9 cellular contexts compared by ENCODE assay signal in genomic region chr1:159132271-159132881, GRCh38. TPM values are rescaled to one million over a fixed set of nuclear protein-coding genes. Genes with fewer than 3 reads are reported as not detected.
DNase-seq lines count a peak whose midpoint lies in the region; ATAC-seq and TF ChIP-seq lines count a peak whose summit lies in the region.
"Had no signal": no experiment of that assay in that cellular context is flagged by ENCODE, and none has a peak within 500 bp of the region (broad histone marks: within the 10 kb centered on the region; RNA-seq: fewer than 3 reads in every experiment).

No MANE protein-coding gene starts in this region.

- H2AFZ ChIP-seq in DND-41 (ENCODE audit: low read depth, low read length), result no peak overlapping the region

- TF ChIP-seq CTCF in DND-41 (IDR thresholded peaks at IDR 0.05; ENCODE audit: borderline replicate concordance, extremely low read depth, low read length, poor library complexity, severe bottlenecking) (peak; percentile 94), ovary (IDR thresholded peaks at IDR 0.05) (peak in 2 of 3 donors; percentile 12 to 50), type B pancreatic cell (conservative IDR thresholded peaks at IDR 0.05) (peak; percentile 93)

- H3K36me3 ChIP-seq in DND-41 (ENCODE audit: insufficient read depth, low read length) (no peaks in the 10 kb centered on the region), SJCRH30 (no peaks in the 10 kb centered on the region), ovary (no peaks in the 10 kb centered on the region)

- H3K27me3 ChIP-seq in DND-41 (ENCODE audit: insufficient read depth, low read length, poor library complexity) (peaks cover 15% of the 10 kb centered on the region), SJCRH30 (no peaks in the 10 kb centered on the region), ovary (no peaks in the 10 kb centered on the region)

- H3K9me3 Mint-ChIP-seq in type B pancreatic cell, result no peaks in the 10 kb centered on the region

- TF ChIP-seq POLR2A in ovary (IDR thresholded peaks at IDR 0.05), result no peak

- ATAC-seq in DND-41 (ENCODE audit: insufficient read depth, low read depth) (0 out of 3 replicates have a peak, but pooled peaks have one; percentile 47), HG03097 (IDR thresholded peaks at IDR 0.05; ENCODE audit: low FRiP score, unreplicated experiment) (no peak)

- no peaks in the 10 kb centered on the region for H4K20me1 ChIP-seq in DND-41 (ENCODE audit: insufficient read depth, low read length)

- H3K27me3 Mint-ChIP-seq in type B pancreatic cell, result no peaks in the 10 kb centered on the region

- H3K27ac ChIP-seq in DND-41 (ENCODE audit: low read length) (no peak overlapping the region), SJCRH30 (no peak overlapping the region), ovary (no peak overlapping the region)
- H3K27ac ChIP-seq: epithelial cell of prostate had no signal

- no peaks in the 10 kb centered on the region for H3K9me3 ChIP-seq in DND-41 (ENCODE audit: insufficient read depth, low read length, severe bottlenecking)
- H3K9me3 ChIP-seq in SJCRH30 (replicated peaks), result no peaks in the 10 kb centered on the region
- H3K9me3 ChIP-seq in ovary, result no peaks in the 10 kb centered on the region

- intact Hi-C loops in ovary (cut with DNase I), result no loop called here

- no peak overlapping the region for H3K4me3 Mint-ChIP-seq in type B pancreatic cell

- 45 to 50% (median 46%) methylated on average over 12 of the region's 12 CpGs for WGBS in ovary, 3 donors

- H3K36me3 Mint-ChIP-seq in type B pancreatic cell, result no peaks in the 10 kb centered on the region

- H3K4me3 ChIP-seq in DND-41 (ENCODE audit: low read depth in 1 of 2, low read length in 2 of 2), result no peak overlapping the region
- no peak overlapping the region for H3K4me3 ChIP-seq in SJCRH30
- H3K4me3 ChIP-seq in ovary, result no peak overlapping the region

- DNase-seq in DND-41, result peak; percentile 63
- peak; percentile 75 for DNase-seq in HT-29 (ENCODE audit: low spot score)
- DNase-seq in SJCRH30, result peak; percentile 36 to 69
- peak; percentile 40 for DNase-seq in activated gamma-delta T cell treated with anti-CD3 and anti-CD28 coated beads, Interleukin-2, amount 50 U/mL, for 16 hours (ENCODE audit: low read depth)
- DNase-seq in germinal center (ENCODE audit: low spot score), result peak; percentile 70
- peak; percentile 19 to 59 (median 41) for DNase-seq in ovary
- peak; percentile 70 for DNase-seq in type B pancreatic cell (ENCODE audit: extremely low spot score, unreplicated experiment)

- H3K27ac Mint-ChIP-seq in type B pancreatic cell, result no peak overlapping the region

- no peaks in the 10 kb centered on the region for H3K4me1 Mint-ChIP-seq in type B pancreatic cell (ENCODE audit: unreplicated experiment)

- H3K4me1 ChIP-seq in DND-41 (ENCODE audit: insufficient read depth, low read length) (no peaks in the 10 kb centered on the region), SJCRH30 (no peaks in the 10 kb centered on the region), ovary (ENCODE audit: insufficient read depth) (no peaks in the 10 kb centered on the region)

- no peaks in the 10 kb centered on the region for H3K79me2 ChIP-seq in DND-41 (ENCODE audit: insufficient read depth, low read length)

- H3K9ac ChIP-seq in DND-41 (ENCODE audit: low read depth, low read length), result no peak overlapping the region

- no peak for TF ChIP-seq EP300 in ovary (IDR thresholded peaks at IDR 0.05)

- H3K4me2 ChIP-seq in DND-41 (ENCODE audit: insufficient read depth, low read length), result no peak overlapping the region

RNA-seq across cellular contexts. Expression of gene CADM3, which starts 39.0 kb away (rescaled TPM):
- total RNA-seq in HT-29 (2014; rRNA removed; shearing (Covaris generic)), result not detected in 2 replicates
- total RNA-seq in SJCRH30 (2014; rRNA removed; shearing (Covaris generic)), result not detected in 2 replicates
- total RNA-seq in ovary (1 to 10 TPM in 3 of 7 donors, under 1 TPM in 2, not detected in 2; 0.17 to 2.7 (median 1.5) TPM), type B pancreatic cell (ENCODE audit: low replicate concordance) (3.4 and 5.8 TPM in 2 replicates)
- 10 to 100 TPM in 1 of 2 donors, under 1 TPM in 1; 0.75 to 13.8 TPM for polyA plus RNA-seq in ovary

RNA-seq across cellular contexts. Expression of gene AIM2, which starts 55.8 kb away (rescaled TPM):
- not detected in 2 replicates for total RNA-seq in HT-29 (2014; rRNA removed; shearing (Covaris generic))
- not detected in 2 replicates for total RNA-seq in SJCRH30 (2014; rRNA removed; shearing (Covaris generic))
- total RNA-seq in ovary (under 1 TPM in 3 of 7 donors, not detected in 4; 0.20 to 0.95 (median 0.38) TPM), type B pancreatic cell (ENCODE audit: low replicate concordance) (0.40 and 1.0 TPM in 2 replicates)
- polyA plus RNA-seq in ovary, result under 1 TPM in 1 of 2 donors, not detected in 1; 0.50 TPM

Comparison
In these comparisons a context has a peak if more than half of its experiments do, and no peak if none do; other contexts are left out.
1. CTCF ChIP-seq: peak in every context shown above with its lines; median percentile 94 in DND-41; 93 in type B pancreatic cell; 31 in ovary.